In genomic region chr11:111225871-111226270, GRCh38 we compare ENCODE assay signal across 26 cellular contexts. TPM values are rescaled to one million over a fixed set of nuclear protein-coding genes. Genes with fewer than 3 reads are reported as not detected.
DNase-seq lines count a peak whose midpoint lies in the region; TF ChIP-seq lines count a peak whose summit lies in the region.
"Had no signal": no experiment of that assay in that cellular context is flagged by ENCODE, and none has a peak within 500 bp of the region (broad histone marks: within the 10 kb centered on the region; RNA-seq: fewer than 3 reads in every experiment).

No MANE protein-coding gene starts in this region.

- no peak for TF ChIP-seq POLR2A in vagina (IDR thresholded peaks at IDR 0.05)

- H3K9ac ChIP-seq in OCI-LY1 (ENCODE audit: low read length): no peak overlapping the region
- H3K9ac ChIP-seq: KMS-11 had no signal

- H2AFZ ChIP-seq in OCI-LY1 (ENCODE audit: low read length): no peak overlapping the region

- H3K9me3 ChIP-seq in OCI-LY1 (ENCODE audit: low read length) (peaks cover 9% of the 10 kb centered on the region), vagina (no peaks in the 10 kb centered on the region)
- H3K9me3 ChIP-seq: A549, SJSA1 had no signal

- TF ChIP-seq CTCF in OCI-LY1 (IDR thresholded peaks at IDR 0.05; ENCODE audit: low read length) (no peak), vagina (IDR thresholded peaks at IDR 0.05) (no peak)

- DNase-seq in DMS 273 (lab: John Stamatoyannopoulos, UW; ENCODE audit: unreplicated experiment): peak; percentile 73
- DNase-seq in NCI-H1694 treated with DMSO at 0.1 percent for 48 hours (lab: John Stamatoyannopoulos, UW): peak; percentile 64
- DNase-seq in pons (ENCODE audit: low spot score): peak; percentile 2
- DNase-seq in vagina (ENCODE audit: extremely low spot score in 2 of 2): no peak
- DNase-seq in islet precursor cell: no peak
- no peak for DNase-seq in UCSD-AML1 (lab: John Stamatoyannopoulos, UW; ENCODE audit: unreplicated experiment)
- DNase-seq in stimulated activated CD4-positive, alpha-beta T cell treated with anti-CD3 and anti-CD28 coated beads, Interleukin-4, amount 100 ng/mL, for 24 hours: no peak
- DNase-seq: AML-193; CD4-positive, alpha-beta memory T cell; COR-L47; DMS79 treated with DMSO at 0.1 percent for 48 hours; HCEC 1CT; IMR-90; NCI-H1048; NCI-H1436 treated with DMSO at 0.1 percent for 48 hours; NCI-H2029; NCI-H2227 treated with DMSO at 0.1 percent for 48 hours; NCI-H774; NK-92 treated with Interleukin-12 subunit alpha and Interleukin-12 subunit beta, amount 100 ng/mL, for 24 hours; Right ventricle myocardium superior; RPMI8226 had no signal

- H3K4me3 ChIP-seq in OCI-LY1 (ENCODE audit: low read depth, low read length, poor library complexity, severe bottlenecking) (no peak overlapping the region), vagina (no peak overlapping the region)
- H3K4me3 ChIP-seq: A549, SJSA1 had no signal

- H3K4me1 ChIP-seq in OCI-LY1 (ENCODE audit: insufficient read depth, low read length, severe bottlenecking) (peaks cover 43% of the 10 kb centered on the region), vagina (no peaks in the 10 kb centered on the region)
- H3K4me1 ChIP-seq: A549, SJSA1 had no signal

- no peaks in the 10 kb centered on the region for H3K9me2 ChIP-seq in OCI-LY1 (ENCODE audit: low read depth, low read length)

- H3K27me3 ChIP-seq in OCI-LY1 (ENCODE audit: insufficient read depth, low read length): no peaks in the 10 kb centered on the region
- H3K27me3 ChIP-seq in vagina: no peaks in the 10 kb centered on the region
- H3K27me3 ChIP-seq: SJSA1 had no signal

- H3K36me3 ChIP-seq in OCI-LY1 (ENCODE audit: insufficient read depth, low read length) (no peaks in the 10 kb centered on the region), vagina (no peaks in the 10 kb centered on the region)
- H3K36me3 ChIP-seq: SJSA1 had no signal

- H3K27ac ChIP-seq in OCI-LY1 (ENCODE audit: low read depth, low read length, poor library complexity, severe bottlenecking): peak overlapping the region; percentile 45
- no peak overlapping the region for H3K27ac ChIP-seq in vagina
- H3K27ac ChIP-seq: A549, KMS-11, SJSA1 had no signal

- intact Hi-C loops in vagina (cut with DNase I): no loop called here

- H4K20me1 ChIP-seq in OCI-LY1 (ENCODE audit: insufficient read depth, low read length): no peaks in the 10 kb centered on the region

- H3K79me2 ChIP-seq in OCI-LY1 (ENCODE audit: insufficient read depth, low read length): no peaks in the 10 kb centered on the region

- no peaks in the 10 kb centered on the region for H3F3A ChIP-seq in OCI-LY1 (ENCODE audit: insufficient read depth, low read length)

- no peak overlapping the region for H3K4me2 ChIP-seq in OCI-LY1 (ENCODE audit: low read length)
- H3K4me2 ChIP-seq: A549, KMS-11 had no signal

RNA-seq across cellular contexts. Expression of gene POU2AF2, which starts 19.7 kb away (rescaled TPM):
- total RNA-seq in vagina: not detected
- total RNA-seq: CD4-positive, alpha-beta memory T cell; H1; IMR-90; Right ventricle myocardium superior; SJSA1 had no signal

Comparison
In these comparisons a context has a peak if more than half of its experiments do, and no peak if none do; other contexts are left out.
1. DNase-seq: peak in DMS 273 (single experiment), NCI-H1694 treated with DMSO at 0.1 percent for 48 hours (single experiment) and pons (single experiment); none in vagina (0 of 2), islet precursor cell (single experiment), UCSD-AML1 (single experiment) and stimulated activated CD4-positive, alpha-beta T cell treated with anti-CD3 and anti-CD28 coated beads, Interleukin-4, amount 100 ng/mL, for 24 hours (single experiment).